In genomic region chrX:154486396-154487207, GRCh38 we compare ENCODE assay signal across 1 cellular context.
TF ChIP-seq lines count a peak whose summit lies in the region.

TSS of gene UBL4A (minus strand) at chrX:154486615. CDS start at chrX:154486584, 31 bp downstream.

TF ChIP-seq in HepG2, 621 proteins besides CTCF, POLR2A, EP300 and RAD21 (continued from another document and continues in another):
- TF ChIP-seq LRRFIP1 (CRISPR knock-in tag; conservative IDR thresholded peaks at IDR 0.05) = no peak
- no peak for TF ChIP-seq HMGXB3 (CRISPR knock-in tag; IDR thresholded peaks at IDR 0.05; ENCODE audit: borderline replicate concordance)
- no peak for TF ChIP-seq MYNN (CRISPR knock-in tag; IDR thresholded peaks at IDR 0.05; ENCODE audit: low read depth)
- no peak for TF ChIP-seq ZEB1 (IDR thresholded peaks at IDR 0.05; ENCODE audit: insufficient replicate concordance, low read depth)
- TF ChIP-seq GTF3A (CRISPR knock-in tag; conservative IDR thresholded peaks at IDR 0.05) = no peak
- TF ChIP-seq ATF1 (CRISPR knock-in tag; IDR thresholded peaks at IDR 0.05) = no peak
- TF ChIP-seq CERS6 (CRISPR knock-in tag; IDR thresholded peaks at IDR 0.05) = no peak
- TF ChIP-seq ZNF34 (CRISPR knock-in tag; IDR thresholded peaks at IDR 0.05; ENCODE audit: borderline replicate concordance) = no peak
- peak; percentile 41; the same call in 1 of the 2 replicates for TF ChIP-seq ZBTB2 (CRISPR knock-in tag; IDR thresholded peaks at IDR 0.05; ENCODE audit: low read depth)
- no peak for TF ChIP-seq ZFP91 (CRISPR knock-in tag; IDR thresholded peaks at IDR 0.05; ENCODE audit: borderline replicate concordance)
- no peak for TF ChIP-seq TSC22D2 (CRISPR knock-in tag; IDR thresholded peaks at IDR 0.05; ENCODE audit: borderline replicate concordance)
- no peak for TF ChIP-seq AFF4 (CRISPR knock-in tag; IDR thresholded peaks at IDR 0.05)
- peak; percentile 9 for TF ChIP-seq SKI (IDR thresholded peaks at IDR 0.05; ENCODE audit: partially characterized antibody)
- TF ChIP-seq ZNF513 (CRISPR knock-in tag; conservative IDR thresholded peaks at IDR 0.05) = no peak
- TF ChIP-seq ZNF558 (CRISPR knock-in tag; IDR thresholded peaks at IDR 0.05; ENCODE audit: borderline replicate concordance) = no peak
- no peak for TF ChIP-seq SMARCE1 (IDR thresholded peaks at IDR 0.05; ENCODE audit: borderline replicate concordance)
- TF ChIP-seq SALL1 (CRISPR knock-in tag; IDR thresholded peaks at IDR 0.05) = no peak
- TF ChIP-seq SAFB2 (CRISPR knock-in tag; IDR thresholded peaks at IDR 0.05; ENCODE audit: borderline replicate concordance, low read depth) = no peak
- TF ChIP-seq PATZ1 (CRISPR knock-in tag; IDR thresholded peaks at IDR 0.05) = peak; percentile 55
- no peak for TF ChIP-seq KAT8 (CRISPR knock-in tag; IDR thresholded peaks at IDR 0.05)
- TF ChIP-seq ZNF17 (CRISPR knock-in tag; IDR thresholded peaks at IDR 0.05) = no peak
- TF ChIP-seq ZNF639 (CRISPR knock-in tag; conservative IDR thresholded peaks at IDR 0.05) = no peak
- 0 out of 2 replicates have a peak, but pooled peaks have one; percentile 8 for TF ChIP-seq MXD3 (CRISPR knock-in tag; IDR thresholded peaks at IDR 0.05)
- TF ChIP-seq ZFAT (CRISPR knock-in tag; conservative IDR thresholded peaks at IDR 0.05) = no peak
- TF ChIP-seq ZNF777 (CRISPR knock-in tag; IDR thresholded peaks at IDR 0.05) = peak; percentile 60; the same call in 1 of the 2 replicates
- no peak for TF ChIP-seq TMF1 (CRISPR knock-in tag; IDR thresholded peaks at IDR 0.05; ENCODE audit: low read depth)
- TF ChIP-seq ZBTB43 (CRISPR knock-in tag; conservative IDR thresholded peaks at IDR 0.05) = no peak
- no peak for TF ChIP-seq CC2D1A (CRISPR knock-in tag; IDR thresholded peaks at IDR 0.05)
- TF ChIP-seq ZUFSP (CRISPR knock-in tag; IDR thresholded peaks at IDR 0.05; ENCODE audit: borderline replicate concordance) = no peak
